ENCODE assay signal across 21 cellular contexts in genomic region chr10:131072651-131073468, GRCh38.
DNase-seq lines count a peak whose midpoint lies in the region; ATAC-seq and TF ChIP-seq lines count a peak whose summit lies in the region.
"Had no signal": no experiment of that assay in that cellular context is flagged by ENCODE, and none has a peak within 500 bp of the region (broad histone marks: within the 10 kb centered on the region; RNA-seq: fewer than 3 reads in every experiment).

No MANE protein-coding gene starts in this region.

- no peaks in the 10 kb centered on the region for H3K4me1 Mint-ChIP-seq in activated CD8-positive, alpha-beta memory T cell treated with anti-CD3 and anti-CD28 coated beads, Interleukin-2, amount 10 ng/mL, durations not matched to agents 7 days and 5 days
- H3K4me1 Mint-ChIP-seq: CD4-positive, CD25-positive, alpha-beta regulatory T cell had no signal

- ATAC-seq in activated CD8-positive, alpha-beta memory T cell treated with anti-CD3 and anti-CD28 coated beads, Interleukin-2, amount 10 ng/mL, durations not matched to agents 7 days and 5 days, result no peak
- ATAC-seq in sciatic nerve (no peak), HG02610 (IDR thresholded peaks at IDR 0.05; ENCODE audit: unreplicated experiment) (no peak)

- H3K27me3 Mint-ChIP-seq in activated CD8-positive, alpha-beta memory T cell treated with anti-CD3 and anti-CD28 coated beads, Interleukin-2, amount 10 ng/mL, durations not matched to agents 7 days and 5 days, result no peaks in the 10 kb centered on the region
- H3K27me3 Mint-ChIP-seq: CD4-positive, CD25-positive, alpha-beta regulatory T cell had no signal

- H3K27ac Mint-ChIP-seq in activated CD8-positive, alpha-beta memory T cell treated with anti-CD3 and anti-CD28 coated beads, Interleukin-2, amount 10 ng/mL, durations not matched to agents 7 days and 5 days, result no peak overlapping the region
- H3K27ac Mint-ChIP-seq: CD4-positive, CD25-positive, alpha-beta regulatory T cell had no signal

- no peak overlapping the region for H3K4me3 Mint-ChIP-seq in activated CD8-positive, alpha-beta memory T cell treated with anti-CD3 and anti-CD28 coated beads, Interleukin-2, amount 10 ng/mL, durations not matched to agents 7 days and 5 days
- H3K4me3 Mint-ChIP-seq: CD4-positive, CD25-positive, alpha-beta regulatory T cell had no signal

- peak; percentile 35 for DNase-seq in activated CD8-positive, alpha-beta memory T cell treated with anti-CD3 and anti-CD28 coated beads for 24 hours
- no peak for DNase-seq in activated CD8-positive, alpha-beta memory T cell treated with anti-CD3 and anti-CD28 coated beads, Interleukin-2, amount 10 ng/mL, durations not matched to agents 7 days and 5 days
- DNase-seq in HEK293T (ENCODE audit: extremely low spot score) (no peak), epidermal melanocyte (ENCODE audit: insufficient read length, low spot score) (peak; percentile 0), sciatic nerve (ENCODE audit: low spot score) (peak; percentile 8), T-helper 1 cell (no peak), NCI-H2196 (lab: John Stamatoyannopoulos, UW; ENCODE audit: unreplicated experiment) (no peak)
- DNase-seq: ACHN; BE2C; CD4-positive, CD25-positive, alpha-beta regulatory T cell; GM23248; KBM-7; MV-4-11; NCI-H1105; NCI-H1436 treated with DMSO at 0.1 percent for 48 hours; NCI-H187 treated with DMSO at 0.1 percent for 48 hours; NCI-H446 treated with DMSO at 0.1 percent for 48 hours; NCI-H526 treated with DMSO at 0.1 percent for 48 hours; RPMI8226; SHP77 had no signal

- POLR2A ChIA-PET in HEK293T (lab: Yijun Ruan, JAX), result no interaction called here

- intact Hi-C loops in sciatic nerve (cut with DNase I), result no loop called here

- no peaks in the 10 kb centered on the region for H3K36me3 Mint-ChIP-seq in activated CD8-positive, alpha-beta memory T cell treated with anti-CD3 and anti-CD28 coated beads, Interleukin-2, amount 10 ng/mL, durations not matched to agents 7 days and 5 days
- H3K36me3 Mint-ChIP-seq: CD4-positive, CD25-positive, alpha-beta regulatory T cell had no signal

- CTCF ChIA-PET in activated CD8-positive, alpha-beta memory T cell treated with anti-CD3 and anti-CD28 coated beads, Interleukin-2, amount 10 ng/mL, durations not matched to agents 7 days and 5 days (lab: Charles Lee), result no interaction called here
- CTCF ChIA-PET in HEK293T (lab: Yijun Ruan, JAX), result no interaction called here

- H3K9me3 Mint-ChIP-seq in activated CD8-positive, alpha-beta memory T cell treated with anti-CD3 and anti-CD28 coated beads, Interleukin-2, amount 10 ng/mL, durations not matched to agents 7 days and 5 days (ENCODE audit: low read depth), result no peaks in the 10 kb centered on the region
- H3K9me3 Mint-ChIP-seq: CD4-positive, CD25-positive, alpha-beta regulatory T cell had no signal

TF ChIP-seq in HEK293T, 16 proteins besides CTCF, POLR2A, EP300 and RAD21:
- TF ChIP-seq PKNOX1 (IDR thresholded peaks at IDR 0.05) (no peak), TARDBP (IDR thresholded peaks at IDR 0.05) (0 out of 2 replicates have a peak, but pooled peaks have one; percentile 34)

Comparison
In these comparisons a context has a peak if more than half of its experiments do, and no peak if none do; other contexts are left out.
1. DNase-seq: peak in activated CD8-positive, alpha-beta memory T cell treated with anti-CD3 and anti-CD28 coated beads for 24 hours (single experiment), epidermal melanocyte (single experiment) and sciatic nerve (single experiment); none in activated CD8-positive, alpha-beta memory T cell treated with anti-CD3 and anti-CD28 coated beads, Interleukin-2, amount 10 ng/mL, durations not matched to agents 7 days and 5 days (single experiment), HEK293T (single experiment), T-helper 1 cell (0 of 5) and NCI-H2196 (single experiment).